In genomic region chr3:12234906-12235305, GRCh38 we compare ENCODE assay signal across 14 cellular contexts. TPM values are rescaled to one million over a fixed set of nuclear protein-coding genes. Genes with fewer than 3 reads are reported as not detected.
DNase-seq lines count a peak whose midpoint lies in the region; ATAC-seq and TF ChIP-seq lines count a peak whose summit lies in the region.
"Had no signal": no experiment of that assay in that cellular context is flagged by ENCODE, and none has a peak within 500 bp of the region (broad histone marks: within the 10 kb centered on the region; RNA-seq: fewer than 3 reads in every experiment).

No MANE protein-coding gene starts in this region.

- H4K5ac ChIP-seq in IMR-90 (ENCODE audit: low read depth, low read length): no peak overlapping the region

- no peak overlapping the region for H3K9ac ChIP-seq in IMR-90 (ENCODE audit: low read depth, low read length)
- H3K9ac ChIP-seq in subcutaneous abdominal adipose tissue (ENCODE audit: low read length in 5 of 5): no peak overlapping the region
- H3K9ac ChIP-seq: BLaER1 had no signal

- H3K14ac ChIP-seq in IMR-90 (replicated peaks; ENCODE audit: low read depth, low read length): peak overlapping the region; percentile 95; the same call in 1 of the 2 replicates

- H3K56ac ChIP-seq in IMR-90 (ENCODE audit: extremely low read depth, insufficient read depth, low read length): no peak overlapping the region

- H4K20me1 ChIP-seq in IMR-90 (ENCODE audit: insufficient read depth, low read length): no peaks in the 10 kb centered on the region
- H4K20me1 ChIP-seq: BLaER1 had no signal

- H4K91ac ChIP-seq in IMR-90 (ENCODE audit: insufficient read depth, low read depth, low read length): no peak overlapping the region; the same call in 1 of the 2 replicates

- H2BK20ac ChIP-seq in IMR-90 (ENCODE audit: low read depth, low read length): peak overlapping the region; percentile 94; the same call in 1 of the 2 replicates

- 0 out of 4 replicates have a peak overlapping the region, but pooled peaks of 1 of the 2 experiments have one; percentile 31 for H4K8ac ChIP-seq in IMR-90 (ENCODE audit: low read depth in 2 of 2, low read length in 2 of 2)

- DNase-seq in IMR-90 (peak; percentile 12), WERI-Rb-1 (no peak), fibroblast of mammary gland (ENCODE audit: low read depth) (peak; percentile 36), glutamatergic neuron (no peak)
- DNase-seq in activated T-helper 1 cell treated with anti-CD3 and anti-CD28 coated beads, Interleukin-12 subunit alpha, Interleukin-12 subunit beta, Interleukin-2, Interleukin-4 antibody, amounts not matched to agents 30 ng/mL and 10 ng/mL and 1 ng/mL, durations not matched to agents 14 hours and 24 hours and 36 hours (ENCODE audit: low spot score): no peak
- DNase-seq: Caco-2; CD8-positive, alpha-beta memory T cell; DND-41; GDM1 had no signal

- peaks cover 1% of the 10 kb centered on the region for H3K4me1 Mint-ChIP-seq in glutamatergic neuron (ENCODE audit: low read depth, unreplicated experiment)
- peaks cover 9% of the 10 kb centered on the region for H3K4me1 Mint-ChIP-seq in activated T-helper 1 cell treated with anti-CD3 and anti-CD28 coated beads, Interleukin-12 subunit alpha, Interleukin-12 subunit beta, Interleukin-2, Interleukin-4 antibody, amounts not matched to agents 30 ng/mL and 10 ng/mL and 1 ng/mL, durations not matched to agents 14 hours and 24 hours and 36 hours (ENCODE audit: low read depth)

- no peaks in the 10 kb centered on the region for H3K36me3 Mint-ChIP-seq in glutamatergic neuron (ENCODE audit: unreplicated experiment)
- no peaks in the 10 kb centered on the region for H3K36me3 Mint-ChIP-seq in activated T-helper 1 cell treated with anti-CD3 and anti-CD28 coated beads, Interleukin-12 subunit alpha, Interleukin-12 subunit beta, Interleukin-2, Interleukin-4 antibody, amounts not matched to agents 30 ng/mL and 10 ng/mL and 1 ng/mL, durations not matched to agents 14 hours and 24 hours and 36 hours (ENCODE audit: low read depth)

- H3K27ac ChIP-seq in IMR-90 (ENCODE audit: insufficient read depth, low read length) (no peak overlapping the region), WERI-Rb-1 (peak overlapping the region; percentile 66), subcutaneous abdominal adipose tissue (ENCODE audit: low read depth, low read length) (peak overlapping the region; percentile 78)
- H3K27ac ChIP-seq: BLaER1 had no signal

- no peak overlapping the region for H3K4me3 Mint-ChIP-seq in glutamatergic neuron (ENCODE audit: unreplicated experiment)
- H3K4me3 Mint-ChIP-seq in activated T-helper 1 cell treated with anti-CD3 and anti-CD28 coated beads, Interleukin-12 subunit alpha, Interleukin-12 subunit beta, Interleukin-2, Interleukin-4 antibody, amounts not matched to agents 30 ng/mL and 10 ng/mL and 1 ng/mL, durations not matched to agents 14 hours and 24 hours and 36 hours: no peak overlapping the region
- H3K4me3 Mint-ChIP-seq: CD8-positive, alpha-beta memory T cell had no signal

- H2BK5ac ChIP-seq in IMR-90 (ENCODE audit: low read depth, low read length, poor library complexity, severe bottlenecking): no peak overlapping the region

- H3K9me1 ChIP-seq in IMR-90 (ENCODE audit: insufficient read depth, low read length): no peaks in the 10 kb centered on the region

- H3K27me3 ChIP-seq in IMR-90 (ENCODE audit: control insufficient read depth, insufficient read depth, low read length): peaks cover 7% of the 10 kb centered on the region; the same call in 1 of the 2 replicates
- H3K27me3 ChIP-seq in WERI-Rb-1 (ENCODE audit: insufficient read depth, low read depth, severe bottlenecking): no peaks in the 10 kb centered on the region
- no peaks in the 10 kb centered on the region for H3K27me3 ChIP-seq in subcutaneous abdominal adipose tissue (ENCODE audit: control insufficient read depth in 5 of 5, insufficient read depth in 4 of 5, low read length in 5 of 5)
- H3K27me3 ChIP-seq: BLaER1 had no signal

- H3K4me3 ChIP-seq in IMR-90 (ENCODE audit: insufficient read depth, low read depth, low read length) (no peak overlapping the region), WERI-Rb-1 (ENCODE audit: low read depth, low read length) (no peak overlapping the region), fibroblast of mammary gland (ENCODE audit: control insufficient read depth, low read depth, low read length) (no peak overlapping the region), subcutaneous abdominal adipose tissue (ENCODE audit: low read depth in 1 of 5, low read length in 5 of 5) (peak overlapping the region in 1 of 5 donors; percentile 59)
- H3K4me3 ChIP-seq: BLaER1, HAP-1 had no signal

- no peak overlapping the region for H2AFZ ChIP-seq in IMR-90 (replicated peaks; ENCODE audit: low read length, poor library complexity)

- H2AK5ac ChIP-seq in IMR-90 (ENCODE audit: low read depth, low read length): no peak overlapping the region

- intact Hi-C loops in IMR-90 (cut with micrococcal nuclease): no loop called here
- intact Hi-C loops in activated T-helper 1 cell treated with anti-CD3 and anti-CD28 coated beads, Interleukin-12 subunit alpha, Interleukin-12 subunit beta, Interleukin-2, Interleukin-4 antibody, amounts not matched to agents 30 ng/mL and 10 ng/mL and 1 ng/mL, durations not matched to agents 14 hours and 24 hours and 36 hours (cut with micrococcal nuclease): loop anchor here (5.0 kb wide), 1 partner anchor 42 kb away; no protein-coding TSS in a partner anchor

- in situ Hi-C loops in IMR-90 (cut with MboI; ENCODE audit: low sequenced_read_pairs): no loop called here

- H3K27me3 Mint-ChIP-seq in glutamatergic neuron (ENCODE audit: unreplicated experiment): no peaks in the 10 kb centered on the region
- peaks cover 9% of the 10 kb centered on the region for H3K27me3 Mint-ChIP-seq in activated T-helper 1 cell treated with anti-CD3 and anti-CD28 coated beads, Interleukin-12 subunit alpha, Interleukin-12 subunit beta, Interleukin-2, Interleukin-4 antibody, amounts not matched to agents 30 ng/mL and 10 ng/mL and 1 ng/mL, durations not matched to agents 14 hours and 24 hours and 36 hours (ENCODE audit: insufficient read depth)

- ATAC-seq in IMR-90 (ENCODE audit: low read depth) (peak; percentile 35; the same call in 1 of the 2 replicates), HG02973 (IDR thresholded peaks at IDR 0.05; ENCODE audit: unreplicated experiment) (no peak)

- H2BK15ac ChIP-seq in IMR-90 (ENCODE audit: low read depth, low read length): peak overlapping the region; percentile 93; the same call in 1 of the 3 replicates

- BruUV-seq in IMR-90 (replicated peaks; lab: Mats Ljungman, UMichigan): no TSS peak

- H3K4me1 ChIP-seq in IMR-90 (ENCODE audit: control insufficient read depth, insufficient read depth, low read length) (peaks cover 3% of the 10 kb centered on the region; the same call in 1 of the 2 replicates), subcutaneous abdominal adipose tissue (ENCODE audit: control insufficient read depth in 5 of 5, insufficient read depth in 5 of 5, low read length in 5 of 5) (peaks cover 0 to 27% (median 17%) of the 10 kb centered on the region in 5 donors)
- H3K4me1 ChIP-seq: BLaER1 had no signal

- H3K4ac ChIP-seq in IMR-90 (ENCODE audit: low read depth, low read length): peak overlapping the region; percentile 91; the same call in 1 of the 2 replicates

- CTCF ChIA-PET in IMR-90 (lab: Yijun Ruan, JAX): interaction anchor here (1.2 to 1.4 kb wide), 3 partner anchors 33 to 245 kb away, joined by 3 to 4 read pairs (median 4); no protein-coding TSS in a partner anchor

- dilution Hi-C loops in IMR-90 (cut with HindIII; ENCODE audit: low sequenced_read_pairs, unreplicated experiment): no loop called here

- no peaks in the 10 kb centered on the region for H3K36me3 ChIP-seq in IMR-90 (ENCODE audit: control insufficient read depth, insufficient read depth, low read length)
- no peaks in the 10 kb centered on the region for H3K36me3 ChIP-seq in WERI-Rb-1
- H3K36me3 ChIP-seq in subcutaneous abdominal adipose tissue (ENCODE audit: control insufficient read depth in 5 of 5, insufficient read depth in 5 of 5, low read length in 5 of 5): no peaks in the 10 kb centered on the region
- H3K36me3 ChIP-seq: BLaER1, HAP-1 had no signal

- TF ChIP-seq POLR2A in IMR-90 (IDR thresholded peaks at IDR 0.05; ENCODE audit: low read depth, low read length): no peak

- H2BK120ac ChIP-seq in IMR-90 (ENCODE audit: low read depth, low read length): peak overlapping the region; percentile 96; the same call in 1 of the 2 replicates

- no CpG with 5 or more reads among the region's 2 CpGs for WGBS in IMR-90 (ENCODE audit: extremely low coverage in 2 of 2, insufficient read length in 1 of 2), 2 experiments

- no peak overlapping the region for H3K27ac Mint-ChIP-seq in glutamatergic neuron (ENCODE audit: unreplicated experiment)
- no peak overlapping the region for H3K27ac Mint-ChIP-seq in activated T-helper 1 cell treated with anti-CD3 and anti-CD28 coated beads, Interleukin-12 subunit alpha, Interleukin-12 subunit beta, Interleukin-2, Interleukin-4 antibody, amounts not matched to agents 30 ng/mL and 10 ng/mL and 1 ng/mL, durations not matched to agents 14 hours and 24 hours and 36 hours

- no peak overlapping the region for H3K4me2 ChIP-seq in IMR-90 (ENCODE audit: low read depth, low read length)
- H3K4me2 ChIP-seq: BLaER1 had no signal

- no peak overlapping the region for H3K18ac ChIP-seq in IMR-90 (ENCODE audit: low read depth, low read length)

- no peaks in the 10 kb centered on the region for H3K79me1 ChIP-seq in IMR-90 (ENCODE audit: low read depth in 1 of 2, low read length in 2 of 2)

- H3K9me3 ChIP-seq in IMR-90 (ENCODE audit: control insufficient read depth, insufficient read depth, low read length) (no peaks in the 10 kb centered on the region), WERI-Rb-1 (ENCODE audit: severe bottlenecking) (no peaks in the 10 kb centered on the region), subcutaneous abdominal adipose tissue (ENCODE audit: control insufficient read depth in 5 of 5, low read length in 5 of 5) (no peaks in the 10 kb centered on the region)
- H3K9me3 ChIP-seq: BLaER1, Caco-2, HAP-1 had no signal

- no peak for TF ChIP-seq CTCF in IMR-90 (conservative IDR thresholded peaks at IDR 0.05; ENCODE audit: low read depth, low read length)
- no peak for TF ChIP-seq CTCF in WERI-Rb-1 (IDR thresholded peaks at IDR 0.05; ENCODE audit: low read depth, low read length)
- no peak for TF ChIP-seq CTCF in fibroblast of mammary gland (conservative IDR thresholded peaks at IDR 0.05; ENCODE audit: control insufficient read depth, insufficient read depth, low read depth, low read length)
- no peak for TF ChIP-seq CTCF in glutamatergic neuron (IDR thresholded peaks at IDR 0.05; ENCODE audit: partially characterized antibody, unreplicated experiment)

- H3K23ac ChIP-seq in IMR-90 (ENCODE audit: low read depth, low read length): no peak overlapping the region

- POLR2A ChIA-PET in IMR-90 (lab: Charles Lee; ENCODE audit: unreplicated experiment): no interaction called here

- H2AK9ac ChIP-seq in IMR-90 (replicated peaks; ENCODE audit: low read depth, low read length, poor library complexity): no peak overlapping the region

- no peak for TF ChIP-seq RAD21 in IMR-90 (IDR thresholded peaks at IDR 0.05; ENCODE audit: low read length)

- no peaks in the 10 kb centered on the region for H3K9me3 Mint-ChIP-seq in glutamatergic neuron (ENCODE audit: unreplicated experiment)
- no peaks in the 10 kb centered on the region for H3K9me3 Mint-ChIP-seq in activated T-helper 1 cell treated with anti-CD3 and anti-CD28 coated beads, Interleukin-12 subunit alpha, Interleukin-12 subunit beta, Interleukin-2, Interleukin-4 antibody, amounts not matched to agents 30 ng/mL and 10 ng/mL and 1 ng/mL, durations not matched to agents 14 hours and 24 hours and 36 hours

RNA-seq across cellular contexts. Expression of gene PPARG, which starts 54.0 kb away (rescaled TPM):
- total RNA-seq in IMR-90 (2012; rRNA removed): 21.9 and 23.8 TPM in 2 replicates
- polyA plus RNA-seq in IMR-90 (2012; rRNA removed): 11.2 and 11.5 TPM in 2 replicates
- 5.5 and 9.1 TPM in 2 replicates for polyA plus RNA-seq in IMR-90 (2012; cell fraction: cytosol; rRNA removed)
- polyA plus RNA-seq in IMR-90 (2012; cell fraction: nucleus; rRNA removed; ENCODE audit: low replicate concordance): 2.9 and 14.1 TPM in 2 replicates
- 0.37 TPM for total RNA-seq in glutamatergic neuron (ENCODE audit: unreplicated experiment)
- total RNA-seq in activated T-helper 1 cell treated with anti-CD3 and anti-CD28 coated beads, Interleukin-12 subunit alpha, Interleukin-12 subunit beta, Interleukin-2, Interleukin-4 antibody, amounts not matched to agents 30 ng/mL and 10 ng/mL and 1 ng/mL, durations not matched to agents 14 hours and 24 hours and 36 hours: 2.3 and 2.5 TPM in 2 replicates
- total RNA-seq: H1 had no signal
- polyA plus RNA-seq: CD8-positive, alpha-beta memory T cell had no signal

Comparison
In these comparisons a context has a peak if more than half of its experiments do, and no peak if none do; other contexts are left out.
1. DNase-seq: peak in IMR-90 (single experiment) and fibroblast of mammary gland (single experiment); none in WERI-Rb-1 (single experiment), glutamatergic neuron (single experiment) and activated T-helper 1 cell treated with anti-CD3 and anti-CD28 coated beads, Interleukin-12 subunit alpha, Interleukin-12 subunit beta, Interleukin-2, Interleukin-4 antibody, amounts not matched to agents 30 ng/mL and 10 ng/mL and 1 ng/mL, durations not matched to agents 14 hours and 24 hours and 36 hours (single experiment).